ENCODE assay signal across 8 cellular contexts in the genomic region with DNA sequence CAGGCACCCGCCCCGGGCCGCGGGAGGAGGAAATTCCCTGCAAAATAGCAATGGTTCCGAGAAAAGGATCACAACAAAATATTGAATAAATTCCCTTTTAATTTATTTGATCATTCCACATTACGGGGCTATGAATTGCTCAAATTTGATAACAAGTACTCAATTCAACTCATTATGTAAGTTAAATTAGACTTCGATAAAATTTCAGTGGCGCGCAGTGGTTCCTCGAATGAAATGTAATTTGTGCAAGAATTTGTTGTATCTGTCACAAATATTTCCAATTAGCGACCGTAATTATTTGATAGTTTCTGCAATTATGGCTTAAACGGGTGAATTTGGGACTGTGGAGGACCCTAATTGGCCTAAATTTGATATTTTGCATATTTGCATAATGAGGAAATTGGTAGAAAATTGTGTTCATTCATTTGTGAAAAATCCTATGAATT.
A peak's percentile ranks its signal among the peaks of the same experiment; 100 is the strongest.
DNase-seq lines count a peak whose midpoint lies in the region; ATAC-seq and TF ChIP-seq lines count a peak whose summit lies in the region.

No MANE protein-coding gene starts in this region.

- H3K27ac ChIP-seq in GM23248 (peak overlapping the region; percentile 46), iPS-18a (ENCODE audit: low read length) (no peak overlapping the region), spleen (peak overlapping the region in 4 of 8 donors; percentile 34 to 62 (median 50))

- H3K4me2 ChIP-seq in GM23248 (ENCODE audit: unreplicated experiment) = peak overlapping the region; percentile 99

- no peak for TF ChIP-seq CTCF in spleen (IDR thresholded peaks at IDR 0.05 in 8 of 11, conservative IDR thresholded peaks at IDR 0.05 in 3 of 11)

- peak overlapping the region; percentile 72 for H3K4me3 Mint-ChIP-seq in activated T-helper 1 cell treated with anti-CD3 and anti-CD28 coated beads, Interleukin-12 subunit alpha, Interleukin-12 subunit beta, Interleukin-2, Interleukin-4 antibody, amounts not matched to agents 30 ng/mL and 10 ng/mL and 1 ng/mL, durations not matched to agents 14 hours and 24 hours and 36 hours

- H3K36me3 Mint-ChIP-seq in activated T-helper 1 cell treated with anti-CD3 and anti-CD28 coated beads, Interleukin-12 subunit alpha, Interleukin-12 subunit beta, Interleukin-2, Interleukin-4 antibody, amounts not matched to agents 30 ng/mL and 10 ng/mL and 1 ng/mL, durations not matched to agents 14 hours and 24 hours and 36 hours (ENCODE audit: low read depth) = no peaks in the 10 kb centered on the region

- ATAC-seq in HG02763 (IDR thresholded peaks at IDR 0.05; ENCODE audit: unreplicated experiment) (no peak), HG03135 (IDR thresholded peaks at IDR 0.05; ENCODE audit: unreplicated experiment) (no peak)

- H3K9me2 ChIP-seq in GM23248 (ENCODE audit: insufficient read depth) = no peaks in the 10 kb centered on the region

- no peak for TF ChIP-seq POLR2A in spleen (IDR thresholded peaks at IDR 0.05)

- no peaks in the 10 kb centered on the region for H3K36me3 ChIP-seq in GM23248 (ENCODE audit: low read depth)
- H3K36me3 ChIP-seq in iPS-18a (ENCODE audit: control insufficient read depth, low read depth, low read length) = no peaks in the 10 kb centered on the region
- no peaks in the 10 kb centered on the region for H3K36me3 ChIP-seq in spleen

- H3K9me3 ChIP-seq in GM23248 (ENCODE audit: low read depth) (no peaks in the 10 kb centered on the region), iPS-18a (ENCODE audit: control insufficient read depth, low read depth, low read length) (no peaks in the 10 kb centered on the region), spleen (no peaks in the 10 kb centered on the region)

- H3K4me1 ChIP-seq in GM23248 (ENCODE audit: insufficient read depth) (peaks cover 11% of the 10 kb centered on the region), iPS-18a (ENCODE audit: control insufficient read depth, low read depth, low read length) (peaks cover 32% of the 10 kb centered on the region), spleen (peaks cover 3 to 28% (median 18%) of the 10 kb centered on the region in 6 donors)

- H3K79me2 ChIP-seq in GM23248 (ENCODE audit: insufficient read depth) = no peaks in the 10 kb centered on the region

- H3K4me3 ChIP-seq in GM23248 (peak overlapping the region; percentile 77), iPS-18a (ENCODE audit: low read length) (peak overlapping the region; percentile 63), spleen (peak overlapping the region; percentile 43 to 79 (median 58))

- H2AFZ ChIP-seq in GM23248 = peak overlapping the region; percentile 93

- peaks cover 16% of the 10 kb centered on the region for H3K4me1 Mint-ChIP-seq in activated T-helper 1 cell treated with anti-CD3 and anti-CD28 coated beads, Interleukin-12 subunit alpha, Interleukin-12 subunit beta, Interleukin-2, Interleukin-4 antibody, amounts not matched to agents 30 ng/mL and 10 ng/mL and 1 ng/mL, durations not matched to agents 14 hours and 24 hours and 36 hours (ENCODE audit: low read depth)

- no peak for DNase-seq in GM23248
- DNase-seq in activated T-helper 1 cell treated with anti-CD3 and anti-CD28 coated beads, Interleukin-12 subunit alpha, Interleukin-12 subunit beta, Interleukin-2, Interleukin-4 antibody, amounts not matched to agents 30 ng/mL and 10 ng/mL and 1 ng/mL, durations not matched to agents 14 hours and 24 hours and 36 hours (ENCODE audit: low spot score) = no peak
- no peak for DNase-seq in spleen
- no peak for DNase-seq in DMS153 (lab: John Stamatoyannopoulos, UW)
- DNase-seq in posterior vena cava (ENCODE audit: low spot score) = no peak

- WGBS in GM23248 (ENCODE audit: low coverage in 1 of 2, low lambda C conversion rate in 2 of 2, missing lambda C conversion rate in 2 of 2), 2 experiments = 0 to 2% methylated on average over 13 of the region's 13 CpGs
- 3 to 4% (median 3%) methylated on average over 13 of the region's 13 CpGs for WGBS in spleen, 5 donors

- H3K27me3 Mint-ChIP-seq in activated T-helper 1 cell treated with anti-CD3 and anti-CD28 coated beads, Interleukin-12 subunit alpha, Interleukin-12 subunit beta, Interleukin-2, Interleukin-4 antibody, amounts not matched to agents 30 ng/mL and 10 ng/mL and 1 ng/mL, durations not matched to agents 14 hours and 24 hours and 36 hours (ENCODE audit: insufficient read depth) = peaks cover 66% of the 10 kb centered on the region

- no peaks in the 10 kb centered on the region for H4K20me1 ChIP-seq in GM23248 (ENCODE audit: insufficient read depth)

- no peaks in the 10 kb centered on the region for H3K9me3 Mint-ChIP-seq in activated T-helper 1 cell treated with anti-CD3 and anti-CD28 coated beads, Interleukin-12 subunit alpha, Interleukin-12 subunit beta, Interleukin-2, Interleukin-4 antibody, amounts not matched to agents 30 ng/mL and 10 ng/mL and 1 ng/mL, durations not matched to agents 14 hours and 24 hours and 36 hours

- intact Hi-C loops in activated T-helper 1 cell treated with anti-CD3 and anti-CD28 coated beads, Interleukin-12 subunit alpha, Interleukin-12 subunit beta, Interleukin-2, Interleukin-4 antibody, amounts not matched to agents 30 ng/mL and 10 ng/mL and 1 ng/mL, durations not matched to agents 14 hours and 24 hours and 36 hours (cut with micrococcal nuclease) = no loop called here
- intact Hi-C loops in spleen (cut with DNase I; ENCODE audit: low total_unique reads) = no loop called here
- intact Hi-C loops in posterior vena cava (cut with DNase I) = no loop called here

- in situ Hi-C loops in GM23248 (cut with MboI) = no loop called here

- H3K27ac Mint-ChIP-seq in activated T-helper 1 cell treated with anti-CD3 and anti-CD28 coated beads, Interleukin-12 subunit alpha, Interleukin-12 subunit beta, Interleukin-2, Interleukin-4 antibody, amounts not matched to agents 30 ng/mL and 10 ng/mL and 1 ng/mL, durations not matched to agents 14 hours and 24 hours and 36 hours = no peak overlapping the region

- no peaks in the 10 kb centered on the region for H3K27me3 ChIP-seq in GM23248 (replicated peaks; ENCODE audit: insufficient read depth)
- H3K27me3 ChIP-seq in iPS-18a (ENCODE audit: control insufficient read depth, insufficient read depth, low read length) = peaks cover 97% of the 10 kb centered on the region
- H3K27me3 ChIP-seq in spleen (replicated peaks in 1 of 7) = peaks cover 0 to 37% (median 0%) of the 10 kb centered on the region in 7 donors

- peaks cover 18% of the 10 kb centered on the region for H3F3A ChIP-seq in GM23248 (ENCODE audit: insufficient read depth)

- H3K9ac ChIP-seq in GM23248 (peak overlapping the region; percentile 74), iPS-18a (ENCODE audit: low read length) (no peak overlapping the region)
